ENCODE assay signal across 27 cellular contexts in genomic region chr2:128660836-128661235, GRCh38.
"Had no signal": no experiment of that assay in that cellular context is flagged by ENCODE, and none has a peak within 500 bp of the region (broad histone marks: within the 10 kb centered on the region; RNA-seq: fewer than 3 reads in every experiment).

No MANE protein-coding gene starts in this region.

- ATAC-seq: activated CD4-positive, CD25-positive, alpha-beta regulatory T cell treated with anti-CD3 and anti-CD28 coated beads, Interleukin-2, amount 50 U/mL, for 24 hours; activated CD8-positive, alpha-beta memory T cell treated with anti-CD3 and anti-CD28 coated beads, Interleukin-2, amount 10 ng/mL, durations not matched to agents 7 days and 5 days; gastroesophageal sphincter; natural killer cell; right lobe of liver; stimulated activated memory B cell treated with anti-CD40 and anti-IgM and Interleukin-4, amounts not matched to agents 10 μg/mL and 1 μg/mL and 100 μg/mL, for 72 hours had no signal

- H3K9me3 Mint-ChIP-seq: activated CD4-positive, alpha-beta memory T cell treated with anti-CD3 and anti-CD28 coated beads, Interleukin-2, amount 10 ng/mL, durations not matched to agents 7 days and 5 days; natural killer cell; stimulated activated naive CD8-positive, alpha-beta T cell treated with anti-CD3 and anti-CD28 coated beads, Interleukin-15, amount 100 ng/mL, for 72 hours; T-helper 1 cell treated with Interleukin-12 subunit alpha and Interleukin-12 subunit beta and Interleukin-4 antibody, amounts not matched to agents 30 μg/mL and 1 μg/mL, for 36 hours had no signal

- H3K36me3 ChIP-seq: adrenal gland, cardiac muscle cell, gastroesophageal sphincter, right lobe of liver, thyroid gland, WERI-Rb-1 had no signal

- H3K4me1 ChIP-seq: adrenal gland, gastroesophageal sphincter, right lobe of liver, thyroid gland had no signal

- H3K36me3 Mint-ChIP-seq: activated CD8-positive, alpha-beta memory T cell treated with anti-CD3 and anti-CD28 coated beads, Interleukin-2, amount 10 ng/mL, durations not matched to agents 7 days and 5 days; activated naive CD8-positive, alpha-beta T cell treated with anti-CD3 and anti-CD28 coated beads for 36 hours; brain; natural killer cell had no signal

- H3K9me3 ChIP-seq: adrenal gland, gastroesophageal sphincter, right lobe of liver, thyroid gland had no signal

- H3K27me3 ChIP-seq: adrenal gland, cardiac muscle cell, right lobe of liver, thyroid gland had no signal

- H3K27me3 Mint-ChIP-seq: activated naive CD8-positive, alpha-beta T cell treated with anti-CD3 and anti-CD28 coated beads for 36 hours; brain had no signal

- H3K4me1 Mint-ChIP-seq: activated CD4-positive, alpha-beta memory T cell treated with anti-CD3 and anti-CD28 coated beads, Interleukin-2, amount 10 ng/mL, durations not matched to agents 7 days and 5 days; activated CD8-positive, alpha-beta memory T cell treated with anti-CD3 and anti-CD28 coated beads, Interleukin-2, amount 10 ng/mL, durations not matched to agents 7 days and 5 days; activated naive CD8-positive, alpha-beta T cell treated with anti-CD3 and anti-CD28 coated beads for 36 hours; natural killer cell; stimulated activated naive CD8-positive, alpha-beta T cell treated with anti-CD3 and anti-CD28 coated beads, Interleukin-15, amount 100 ng/mL, for 72 hours had no signal

- H3K27ac Mint-ChIP-seq: activated CD4-positive, alpha-beta memory T cell treated with anti-CD3 and anti-CD28 coated beads, Interleukin-2, amount 10 ng/mL, durations not matched to agents 7 days and 5 days; activated CD8-positive, alpha-beta memory T cell treated with anti-CD3 and anti-CD28 coated beads, Interleukin-2, amount 10 ng/mL, durations not matched to agents 7 days and 5 days; activated naive CD4-positive, alpha-beta T cell treated with anti-CD3 and anti-CD28 coated beads for 36 hours; activated naive CD8-positive, alpha-beta T cell treated with anti-CD3 and anti-CD28 coated beads for 36 hours; natural killer cell; stimulated activated memory B cell treated with anti-CD40 and anti-IgM and Interleukin-4, amounts not matched to agents 10 μg/mL and 1 μg/mL and 100 μg/mL, for 72 hours; T-helper 1 cell treated with Interleukin-12 subunit alpha and Interleukin-12 subunit beta and Interleukin-4 antibody, amounts not matched to agents 30 μg/mL and 1 μg/mL, for 36 hours had no signal

- H3K4me3 ChIP-seq: adrenal gland, cardiac muscle cell, coronary artery, dorsolateral prefrontal cortex, gastroesophageal sphincter, right lobe of liver, SK-N-MC, skin epidermis, thyroid gland had no signal

- H3K27ac ChIP-seq: adrenal gland, cardiac muscle cell, coronary artery, dorsolateral prefrontal cortex, gastroesophageal sphincter, right lobe of liver, SK-N-MC, skin epidermis, thyroid gland, WERI-Rb-1 had no signal

- H3K4me3 Mint-ChIP-seq: activated CD4-positive, alpha-beta memory T cell treated with anti-CD3 and anti-CD28 coated beads, Interleukin-2, amount 10 ng/mL, durations not matched to agents 7 days and 5 days; activated CD8-positive, alpha-beta memory T cell treated with anti-CD3 and anti-CD28 coated beads, Interleukin-2, amount 10 ng/mL, durations not matched to agents 7 days and 5 days; activated naive CD4-positive, alpha-beta T cell treated with anti-CD3 and anti-CD28 coated beads for 36 hours; activated naive CD8-positive, alpha-beta T cell treated with anti-CD3 and anti-CD28 coated beads for 36 hours; brain; natural killer cell; stimulated activated memory B cell treated with anti-CD40 and anti-IgM and Interleukin-4, amounts not matched to agents 10 μg/mL and 1 μg/mL and 100 μg/mL, for 72 hours; stimulated activated naive CD8-positive, alpha-beta T cell treated with anti-CD3 and anti-CD28 coated beads, Interleukin-15, amount 100 ng/mL, for 72 hours; T-helper 1 cell treated with Interleukin-12 subunit alpha and Interleukin-12 subunit beta and Interleukin-4 antibody, amounts not matched to agents 30 μg/mL and 1 μg/mL, for 36 hours had no signal

- DNase-seq: activated CD4-positive, alpha-beta memory T cell treated with anti-CD3 and anti-CD28 coated beads, Interleukin-2, amount 10 ng/mL, durations not matched to agents 7 days and 5 days; activated CD4-positive, alpha-beta T cell treated with anti-CD3 and anti-CD28 coated beads for 48 hours; activated CD8-positive, alpha-beta memory T cell treated with anti-CD3 and anti-CD28 coated beads, Interleukin-2, amount 10 ng/mL, durations not matched to agents 7 days and 5 days; activated effector memory CD4-positive, alpha-beta T cell treated with Interleukin-2 at 50 U/mL for 16 hours; activated naive CD4-positive, alpha-beta T cell treated with anti-CD3 and anti-CD28 coated beads for 36 hours; activated naive CD8-positive, alpha-beta T cell treated with anti-CD3 and anti-CD28 coated beads for 36 hours; effector memory CD4-positive, alpha-beta T cell; erythroblast; natural killer cell; right lobe of liver; stimulated activated CD4-positive, alpha-beta T cell treated with anti-CD3 and anti-CD28 coated beads, Interleukin-4, amount 100 ng/mL, for 24 hours; stimulated activated naive CD8-positive, alpha-beta T cell treated with anti-CD3 and anti-CD28 coated beads, Interleukin-15, amount 100 ng/mL, for 72 hours; SW 1271; T-helper 9 cell; thyroid gland; WERI-Rb-1 had no signal
